Comparison of ENCODE assay signal across 16 cellular contexts in genomic region chr3:182651461-182651860, GRCh38.
A peak's percentile ranks its signal among the peaks of the same experiment; 100 is the strongest.
DNase-seq lines count a peak whose midpoint lies in the region; ATAC-seq, FAIRE-seq and TF ChIP-seq lines count a peak whose summit lies in the region.
"Had no signal": no experiment of that assay in that cellular context is flagged by ENCODE, and none has a peak within 500 bp of the region (broad histone marks: within the 10 kb centered on the region; RNA-seq: fewer than 3 reads in every experiment).

No MANE protein-coding gene starts in this region.

- no peak for TF ChIP-seq CTCF in K562 (IDR thresholded peaks at IDR 0.05 in 2 of 3, conservative IDR thresholded peaks at IDR 0.05 in 1 of 3; ENCODE audit: insufficient read depth in 2 of 3, low read depth in 1 of 3, low read length in 3 of 3)
- TF ChIP-seq CTCF in HepG2 (CRISPR knock-in tag; IDR thresholded peaks at IDR 0.05), result no peak
- TF ChIP-seq CTCF in nephron progenitor cell (IDR thresholded peaks at IDR 0.05), result no peak
- no peak for TF ChIP-seq CTCF in body of pancreas (IDR thresholded peaks at IDR 0.05)

- no peaks in the 10 kb centered on the region for H3K36me3 Mint-ChIP-seq in nephron progenitor cell (ENCODE audit: low read depth)
- H3K36me3 Mint-ChIP-seq: CD8-positive, alpha-beta T cell had no signal

- intact Hi-C loops in K562 (cut with micrococcal nuclease), result no loop called here
- intact Hi-C loops in HepG2 (cut with micrococcal nuclease; ENCODE audit: unreplicated experiment), result no loop called here
- intact Hi-C loops in body of pancreas (cut with DNase I), result no loop called here

- peak overlapping the region; percentile 62 for H3K27ac Mint-ChIP-seq in nephron progenitor cell
- H3K27ac Mint-ChIP-seq: CD8-positive, alpha-beta T cell had no signal

- no peak overlapping the region for H2BK12ac ChIP-seq in trophoblast cell (ENCODE audit: low read length)

- H3K27me3 ChIP-seq in K562 (ENCODE audit: control insufficient read depth in 2 of 2, insufficient read depth in 2 of 2, low read length in 2 of 2) (no peaks in the 10 kb centered on the region; a peak in 1 of 5 replicates), HepG2 (ENCODE audit: control insufficient read depth in 1 of 2, insufficient read depth in 2 of 2, low read length in 2 of 2) (no peaks in the 10 kb centered on the region), body of pancreas (no peaks in the 10 kb centered on the region), trophoblast cell (ENCODE audit: insufficient read depth, low read length) (no peaks in the 10 kb centered on the region)
- H3K27me3 ChIP-seq: BE2C had no signal

- TF ChIP-seq POLR2A in K562 (conservative IDR thresholded peaks at IDR 0.05), result no peak
- no peak for TF ChIP-seq POLR2A in HepG2 (IDR thresholded peaks at IDR 0.05; ENCODE audit: insufficient read depth in 1 of 2, low read depth in 2 of 2, low read length in 2 of 2)
- TF ChIP-seq POLR2A in body of pancreas (IDR thresholded peaks at IDR 0.05), result no peak

- H3K14ac ChIP-seq in trophoblast cell (ENCODE audit: low read length), result no peak overlapping the region

- no peaks in the 10 kb centered on the region; the same call in 1 of the 2 replicates for H4K20me1 ChIP-seq in K562 (replicated peaks; ENCODE audit: control insufficient read depth, insufficient read depth, low read length)
- H4K20me1 ChIP-seq in HepG2 (ENCODE audit: insufficient read depth, low read length), result no peaks in the 10 kb centered on the region

- no peak overlapping the region for H2AK5ac ChIP-seq in trophoblast cell (ENCODE audit: low read length)

- peaks cover 5% of the 10 kb centered on the region for H3K27me3 Mint-ChIP-seq in nephron progenitor cell (ENCODE audit: low read depth, poor library complexity)

- no peak for ATAC-seq in K562
- peak; percentile 81 for ATAC-seq in HepG2
- ATAC-seq in body of pancreas, result no peak
- ATAC-seq: A549; CD8-positive, alpha-beta T cell had no signal

- H3K4me3 ChIP-seq in K562 (no peak overlapping the region), HepG2 (replicated peaks in 1 of 3; ENCODE audit: insufficient read depth in 1 of 3, low read depth in 2 of 3, low read length in 3 of 3) (no peak overlapping the region), body of pancreas (no peak overlapping the region), trophoblast cell (ENCODE audit: low read depth, low read length) (no peak overlapping the region)
- H3K4me3 ChIP-seq: A549, HAP-1 had no signal

- H3K9me3 ChIP-seq in K562 (replicated peaks; ENCODE audit: control insufficient read depth, insufficient read depth, low read depth, low read length) (no peaks in the 10 kb centered on the region), HepG2 (ENCODE audit: low read length) (no peaks in the 10 kb centered on the region), body of pancreas (no peaks in the 10 kb centered on the region), trophoblast cell (ENCODE audit: insufficient read depth, low read depth, low read length) (no peaks in the 10 kb centered on the region)
- H3K9me3 ChIP-seq: A549, BE2C, HAP-1 had no signal

- 10% methylated on average over 8 of the region's 8 CpGs for WGBS in K562 (ENCODE audit: insufficient coverage, low coverage, missing lambda C conversion rate)
- WGBS in HepG2 (ENCODE audit: low lambda C conversion rate), result under 1% methylated on average over 8 of the region's 8 CpGs
- 82 to 90% methylated on average over 8 of the region's 8 CpGs for WGBS in body of pancreas, 2 donors
- WGBS in trophoblast cell (ENCODE audit: extremely low coverage, insufficient coverage, insufficient read length), result no CpG with 5 or more reads among the region's 8 CpGs

- no peak overlapping the region for H3K4me2 ChIP-seq in K562 (ENCODE audit: insufficient read depth, low read length)
- peak overlapping the region; percentile 60; the same call in 1 of the 2 replicates for H3K4me2 ChIP-seq in HepG2 (ENCODE audit: low read depth, low read length)
- H3K4me2 ChIP-seq in trophoblast cell (ENCODE audit: low read length), result no peak overlapping the region
- H3K4me2 ChIP-seq: A549 had no signal

- no peak overlapping the region for H2BK5ac ChIP-seq in trophoblast cell (ENCODE audit: low read depth, low read length, poor library complexity)

- H3K27ac ChIP-seq in K562 (ENCODE audit: extremely low read depth, low read depth, low read length) (no peak overlapping the region), HepG2 (ENCODE audit: extremely low read length, insufficient read depth, low read length) (no peak overlapping the region), body of pancreas (no peak overlapping the region), trophoblast cell (ENCODE audit: low read depth, low read length) (no peak overlapping the region)
- H3K27ac ChIP-seq: A549, C4-2B had no signal

- no peaks in the 10 kb centered on the region for H3K4me1 ChIP-seq in K562 (replicated peaks in 1 of 2; ENCODE audit: control insufficient read depth in 2 of 2, insufficient read depth in 2 of 2, low read length in 2 of 2)
- peaks cover 15% of the 10 kb centered on the region for H3K4me1 ChIP-seq in HepG2 (ENCODE audit: insufficient read depth, low read length)
- H3K4me1 ChIP-seq in body of pancreas, result no peaks in the 10 kb centered on the region
- peaks cover 2% of the 10 kb centered on the region in 2 experiments for H3K4me1 ChIP-seq in trophoblast cell (ENCODE audit: control insufficient read depth in 1 of 2, insufficient read depth in 2 of 2, low read length in 2 of 2)
- H3K4me1 ChIP-seq: A549, BE2C, HAP-1 had no signal

- no peak overlapping the region for H4K12ac ChIP-seq in trophoblast cell (ENCODE audit: low read depth, low read length)

- H2AFZ ChIP-seq in K562 (ENCODE audit: low read depth, low read length), result peak overlapping the region; percentile 17; the same call in 1 of the 2 replicates
- no peak overlapping the region for H2AFZ ChIP-seq in HepG2 (ENCODE audit: low read length)
- no peak overlapping the region for H2AFZ ChIP-seq in trophoblast cell (ENCODE audit: insufficient read depth, low read length, poor library complexity)

- no peak overlapping the region for H3K4me3 Mint-ChIP-seq in nephron progenitor cell
- H3K4me3 Mint-ChIP-seq: CD8-positive, alpha-beta T cell had no signal

- CTCF ChIA-PET in K562 (lab: Yijun Ruan, JAX; ENCODE audit: low intra/inter-chr PET ratio) (no interaction called here), HepG2 (lab: Yijun Ruan, JAX; ENCODE audit: low intra/inter-chr PET ratio, low total read pairs) (no interaction called here)

- no peak overlapping the region for H3K9ac ChIP-seq in K562 (ENCODE audit: insufficient read depth in 1 of 2, low read depth in 2 of 2, low read length in 2 of 2)
- no peak overlapping the region for H3K9ac ChIP-seq in HepG2 (ENCODE audit: insufficient read depth, low read depth, low read length)
- H3K9ac ChIP-seq in trophoblast cell (ENCODE audit: low read length), result no peak overlapping the region

- no peaks in the 10 kb centered on the region for H3K36me3 ChIP-seq in K562 (ENCODE audit: control insufficient read depth, insufficient read depth, low read length)
- H3K36me3 ChIP-seq in HepG2 (replicated peaks in 1 of 2; ENCODE audit: control insufficient read depth in 1 of 2, insufficient read depth in 2 of 2, low read length in 2 of 2), result no peaks in the 10 kb centered on the region
- H3K36me3 ChIP-seq in body of pancreas (replicated peaks in 1 of 2; ENCODE audit: insufficient read depth in 1 of 2, low read depth in 2 of 2), result no peaks in the 10 kb centered on the region
- H3K36me3 ChIP-seq in trophoblast cell (ENCODE audit: control insufficient read depth in 1 of 2, insufficient read depth in 2 of 2, low read length in 2 of 2), result no peaks in the 10 kb centered on the region
- H3K36me3 ChIP-seq: BE2C, HAP-1 had no signal

- FAIRE-seq in K562 (lab: Jason Lieb, UNC) (no peak), HepG2 (lab: Jason Lieb, UNC) (peak; percentile 39)
- FAIRE-seq: A549, H1 had no signal

- H3K18ac ChIP-seq in trophoblast cell (ENCODE audit: low read length), result no peak overlapping the region

- no peak for TF ChIP-seq RAD21 in K562 (CRISPR knock-in tag; conservative IDR thresholded peaks at IDR 0.05 in 1 of 2, IDR thresholded peaks at IDR 0.05 in 1 of 2)
- no peak for TF ChIP-seq RAD21 in HepG2 (CRISPR knock-in tag; IDR thresholded peaks at IDR 0.05)

- peaks cover 10% of the 10 kb centered on the region for H3K4me1 Mint-ChIP-seq in nephron progenitor cell

- POLR2A ChIA-PET in K562 (lab: Yijun Ruan, JAX) (interaction anchor here (1.0 kb wide), 1 partner anchor 7 kb away, joined by 3 read pairs; no protein-coding TSS in a partner anchor), HepG2 (lab: Yijun Ruan, JAX) (no interaction called here)

- H2BK120ac ChIP-seq in trophoblast cell (ENCODE audit: insufficient read depth, low read length, poor library complexity), result no peak overlapping the region

- no peak for DNase-seq in K562 (ENCODE audit: extremely low read depth in 1 of 4, low spot score in 3 of 4)
- DNase-seq in HepG2 (ENCODE audit: low spot score), result peak; percentile 58
- no peak for DNase-seq in nephron progenitor cell
- no peak for DNase-seq in inferior parietal cortex (ENCODE audit: extremely low spot score)
- DNase-seq in body of pancreas, result no peak
- no peak for DNase-seq in activated naive CD4-positive, alpha-beta T cell (lab: John Stamatoyannopoulos, UW)
- DNase-seq in trophoblast cell, result no peak
- DNase-seq: BE2C; CD8-positive, alpha-beta T cell; COR-L47; DMS 273 treated with DMSO at 0.1 percent for 48 hours; IMR-90 had no signal

- in situ Hi-C loops in K562 (cut with MboI) (no loop called here), HepG2 (cut with HindIII; ENCODE audit: extremely low pct_ligation_motif_present, low pct_unique_long_range_greater_than_20kb) (no loop called here)

- H4K91ac ChIP-seq in trophoblast cell (ENCODE audit: low read depth, low read length), result no peak overlapping the region

- H3K23ac ChIP-seq in trophoblast cell (ENCODE audit: low read length), result no peak overlapping the region

- TF ChIP-seq EP300 in K562 (IDR thresholded peaks at IDR 0.05; ENCODE audit: low read length) (no peak), HepG2 (IDR thresholded peaks at IDR 0.05; ENCODE audit: low read depth in 2 of 2, low read length in 2 of 2) (no peak), HepG2 (CRISPR knock-in tag; IDR thresholded peaks at IDR 0.05; ENCODE audit: borderline replicate concordance) (no peak)

- no peaks in the 10 kb centered on the region for H3K9me1 ChIP-seq in K562 (ENCODE audit: control insufficient read depth, insufficient read depth, low read length)

- no TSS peak for BruUV-seq in K562 (replicated peaks; lab: Mats Ljungman, UMichigan)
- BruUV-seq in HepG2 (replicated peaks; lab: Mats Ljungman, UMichigan), result no TSS peak

- H3K79me1 ChIP-seq in trophoblast cell (ENCODE audit: low read length), result no peaks in the 10 kb centered on the region

- H3K4ac ChIP-seq in trophoblast cell (ENCODE audit: low read depth, low read length), result no peak overlapping the region

- peaks cover 7% of the 10 kb centered on the region for H3K9me3 Mint-ChIP-seq in nephron progenitor cell
- H3K9me3 Mint-ChIP-seq: CD8-positive, alpha-beta T cell had no signal

- H4K8ac ChIP-seq in trophoblast cell (ENCODE audit: low read depth, low read length), result no peak overlapping the region

- H3K79me2 ChIP-seq in K562 (ENCODE audit: control insufficient read depth, insufficient read depth, low read length) (no peaks in the 10 kb centered on the region), HepG2 (ENCODE audit: insufficient read depth, low read length) (no peaks in the 10 kb centered on the region), trophoblast cell (ENCODE audit: control insufficient read depth, insufficient read depth, low read length, poor library complexity) (no peaks in the 10 kb centered on the region)

TF ChIP-seq in HepG2, 621 proteins besides CTCF, POLR2A, EP300 and RAD21 (continues in another document):
- no peak for TF ChIP-seq NFE2 (CRISPR knock-in tag; IDR thresholded peaks at IDR 0.05)

Comparison
In these comparisons a context has a peak if more than half of its experiments do, and no peak if none do; other contexts are left out.
1. Of the 241 proteins assayed by ChIP-seq in both HepG2 and K562: peak only in HepG2: EHMT2, HOMEZ, MYC, NCOR1 and ZNF644; only in K562: none; in both: none; in neither: 234; mixed calls (peak in some experiments, not most) for 2.